ENCODE assay signal across 1 cellular context in the genomic region with DNA sequence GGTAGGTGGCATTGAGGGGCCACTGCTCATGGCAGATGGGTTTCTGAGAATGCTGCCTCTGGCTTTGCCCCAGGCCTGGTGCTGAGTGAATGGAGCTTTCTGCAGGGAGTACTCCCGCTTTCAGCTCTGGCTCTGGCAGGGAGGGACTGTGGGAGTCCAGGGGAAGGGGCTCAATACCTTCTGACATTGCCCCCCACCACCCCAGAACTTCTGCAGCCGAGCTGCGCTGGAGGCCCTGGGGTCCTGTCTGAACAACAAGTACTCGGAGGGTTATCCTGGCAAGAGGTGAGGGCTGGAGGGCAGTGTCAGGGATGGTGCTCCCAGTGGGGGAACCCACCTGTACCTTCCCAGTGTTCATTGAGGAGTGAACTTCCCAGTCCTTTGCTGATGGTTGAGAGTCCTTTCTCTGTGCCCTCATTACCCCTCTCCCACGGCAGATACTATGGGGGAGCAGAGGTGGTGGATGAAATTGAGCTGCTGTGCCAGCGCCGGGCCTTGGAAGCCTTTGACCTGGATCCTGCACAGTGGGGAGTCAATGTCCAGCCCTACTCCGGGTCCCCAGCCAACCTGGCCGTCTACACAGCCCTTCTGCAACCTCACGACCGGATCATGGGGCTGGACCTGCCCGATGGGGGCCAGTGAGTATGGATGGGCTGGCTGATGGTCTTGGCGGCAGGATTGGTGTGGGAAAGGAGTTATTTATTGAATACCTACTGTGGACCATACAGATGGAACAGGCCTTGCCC.
TF ChIP-seq lines count a peak whose summit lies in the region.

No MANE protein-coding gene starts in this region.

TF ChIP-seq in GM23338, 12 proteins besides CTCF, POLR2A, EP300 and RAD21 (continued from another document):
- TF ChIP-seq, protein P1, sequence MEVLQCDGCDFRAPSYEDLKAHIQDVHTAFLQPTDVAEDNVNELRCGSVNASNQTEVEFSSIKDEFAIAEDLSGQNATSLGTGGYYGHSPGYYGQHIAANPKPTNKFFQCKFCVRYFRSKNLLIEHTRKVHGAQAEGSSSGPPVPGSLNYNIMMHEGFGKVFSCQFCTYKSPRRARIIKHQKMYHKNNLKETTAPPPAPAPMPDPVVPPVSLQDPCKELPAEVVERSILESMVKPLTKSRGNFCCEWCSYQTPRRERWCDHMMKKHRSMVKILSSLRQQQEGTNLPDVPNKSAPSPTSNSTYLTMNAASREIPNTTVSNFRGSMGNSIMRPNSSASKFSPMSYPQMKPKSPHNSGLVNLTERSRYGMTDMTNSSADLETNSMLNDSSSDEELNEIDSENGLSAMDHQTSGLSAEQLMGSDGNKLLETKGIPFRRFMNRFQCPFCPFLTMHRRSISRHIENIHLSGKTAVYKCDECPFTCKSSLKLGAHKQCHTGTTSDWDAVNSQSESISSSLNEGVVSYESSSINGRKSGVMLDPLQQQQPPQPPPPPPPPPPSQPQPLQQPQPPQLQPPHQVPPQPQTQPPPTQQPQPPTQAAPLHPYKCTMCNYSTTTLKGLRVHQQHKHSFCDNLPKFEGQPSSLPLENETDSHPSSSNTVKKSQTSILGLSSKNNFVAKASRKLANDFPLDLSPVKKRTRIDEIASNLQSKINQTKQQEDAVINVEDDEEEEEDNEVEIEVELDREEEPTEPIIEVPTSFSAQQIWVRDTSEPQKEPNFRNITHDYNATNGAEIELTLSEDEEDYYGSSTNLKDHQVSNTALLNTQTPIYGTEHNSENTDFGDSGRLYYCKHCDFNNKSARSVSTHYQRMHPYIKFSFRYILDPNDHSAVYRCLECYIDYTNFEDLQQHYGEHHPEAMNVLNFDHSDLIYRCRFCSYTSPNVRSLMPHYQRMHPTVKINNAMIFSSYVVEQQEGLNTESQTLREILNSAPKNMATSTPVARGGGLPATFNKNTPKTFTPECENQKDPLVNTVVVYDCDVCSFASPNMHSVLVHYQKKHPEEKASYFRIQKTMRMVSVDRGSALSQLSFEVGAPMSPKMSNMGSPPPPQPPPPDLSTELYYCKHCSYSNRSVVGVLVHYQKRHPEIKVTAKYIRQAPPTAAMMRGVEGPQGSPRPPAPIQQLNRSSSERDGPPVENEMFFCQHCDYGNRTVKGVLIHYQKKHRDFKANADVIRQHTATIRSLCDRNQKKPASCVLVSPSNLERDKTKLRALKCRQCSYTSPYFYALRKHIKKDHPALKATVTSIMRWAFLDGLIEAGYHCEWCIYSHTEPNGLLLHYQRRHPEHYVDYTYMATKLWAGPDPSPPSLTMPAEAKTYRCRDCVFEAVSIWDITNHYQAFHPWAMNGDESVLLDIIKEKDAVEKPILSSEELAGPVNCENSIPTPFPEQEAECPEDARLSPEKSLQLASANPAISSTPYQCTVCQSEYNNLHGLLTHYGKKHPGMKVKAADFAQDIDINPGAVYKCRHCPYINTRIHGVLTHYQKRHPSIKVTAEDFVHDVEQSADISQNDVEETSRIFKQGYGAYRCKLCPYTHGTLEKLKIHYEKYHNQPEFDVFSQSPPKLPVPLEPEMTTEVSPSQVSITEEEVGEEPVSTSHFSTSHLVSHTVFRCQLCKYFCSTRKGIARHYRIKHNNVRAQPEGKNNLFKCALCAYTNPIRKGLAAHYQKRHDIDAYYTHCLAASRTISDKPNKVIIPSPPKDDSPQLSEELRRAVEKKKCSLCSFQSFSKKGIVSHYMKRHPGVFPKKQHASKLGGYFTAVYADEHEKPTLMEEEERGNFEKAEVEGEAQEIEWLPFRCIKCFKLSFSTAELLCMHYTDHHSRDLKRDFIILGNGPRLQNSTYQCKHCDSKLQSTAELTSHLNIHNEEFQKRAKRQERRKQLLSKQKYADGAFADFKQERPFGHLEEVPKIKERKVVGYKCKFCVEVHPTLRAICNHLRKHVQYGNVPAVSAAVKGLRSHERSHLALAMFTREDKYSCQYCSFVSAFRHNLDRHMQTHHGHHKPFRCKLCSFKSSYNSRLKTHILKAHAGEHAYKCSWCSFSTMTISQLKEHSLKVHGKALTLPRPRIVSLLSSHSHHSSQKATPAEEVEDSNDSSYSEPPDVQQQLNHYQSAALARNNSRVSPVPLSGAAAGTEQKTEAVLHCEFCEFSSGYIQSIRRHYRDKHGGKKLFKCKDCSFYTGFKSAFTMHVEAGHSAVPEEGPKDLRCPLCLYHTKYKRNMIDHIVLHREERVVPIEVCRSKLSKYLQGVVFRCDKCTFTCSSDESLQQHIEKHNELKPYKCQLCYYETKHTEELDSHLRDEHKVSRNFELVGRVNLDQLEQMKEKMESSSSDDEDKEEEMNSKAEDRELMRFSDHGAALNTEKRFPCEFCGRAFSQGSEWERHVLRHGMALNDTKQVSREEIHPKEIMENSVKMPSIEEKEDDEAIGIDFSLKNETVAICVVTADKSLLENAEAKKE (CRISPR knock-in tag; IDR thresholded peaks at IDR 0.05) = no peak
- TF ChIP-seq EZH2 (IDR thresholded peaks at IDR 0.05; ENCODE audit: low read depth, unreplicated experiment) = no peak
TF ChIP-seq in GM23338: peak in this region for 0.
